8 cellular contexts compared by ENCODE assay signal in genomic region chr12:102300824-102301461, GRCh38.
A peak's percentile ranks its signal among the peaks of the same experiment; 100 is the strongest.
DNase-seq lines count a peak whose midpoint lies in the region; ATAC-seq and TF ChIP-seq lines count a peak whose summit lies in the region.

No MANE protein-coding gene starts in this region.

- POLR2A ChIA-PET in naive thymus-derived CD4-positive, alpha-beta T cell (lab: Charles Lee), result no interaction called here

- in situ Hi-C loops in astrocyte of the spinal cord (cut with HindIII; ENCODE audit: low sequenced_read_pairs), result no loop called here

- no peak overlapping the region for H3K27ac Mint-ChIP-seq in activated naive CD4-positive, alpha-beta T cell treated with anti-CD3 and anti-CD28 coated beads for 36 hours
- no peak overlapping the region for H3K27ac Mint-ChIP-seq in naive thymus-derived CD4-positive, alpha-beta T cell
- no peak overlapping the region for H3K27ac Mint-ChIP-seq in mesothelial cell of epicardium

- DNase-seq in activated naive CD4-positive, alpha-beta T cell treated with anti-CD3 and anti-CD28 coated beads for 36 hours, result peak; percentile 21
- DNase-seq in activated naive CD4-positive, alpha-beta T cell treated with anti-CD3 and anti-CD28 coated beads, Interleukin-2, amount 50 U/mL, for 16 hours, result no peak
- DNase-seq in M059J (ENCODE audit: low read depth) (peak; percentile 46), astrocyte of the spinal cord (ENCODE audit: low read depth, low spot score) (peak; percentile 42), mesothelial cell of epicardium (ENCODE audit: low spot score in 2 of 2, unreplicated experiment in 2 of 2) (no peak), MG63 (no peak)
- peak in 1 of 9 donors; percentile 24 for DNase-seq in naive thymus-derived CD4-positive, alpha-beta T cell

- intact Hi-C loops in activated naive CD4-positive, alpha-beta T cell treated with anti-CD3 and anti-CD28 coated beads for 36 hours (cut with micrococcal nuclease), result loop anchor here (1.0 to 10.0 kb wide), 2 partner anchors 183 to 464 kb away; no protein-coding TSS in a partner anchor
- intact Hi-C loops in naive thymus-derived CD4-positive, alpha-beta T cell (cut with micrococcal nuclease), result loop anchor here in 1 of 2 donors (1.0 to 5.0 kb wide), 5 partner anchors 131 to 468 kb away; no protein-coding TSS in a partner anchor

- peaks cover 3% of the 10 kb centered on the region for H3K27me3 Mint-ChIP-seq in activated naive CD4-positive, alpha-beta T cell treated with anti-CD3 and anti-CD28 coated beads for 36 hours (ENCODE audit: low read depth)
- peaks cover 0 to 30% (median 4%) of the 10 kb centered on the region in 5 donors for H3K27me3 Mint-ChIP-seq in naive thymus-derived CD4-positive, alpha-beta T cell
- no peaks in the 10 kb centered on the region for H3K27me3 Mint-ChIP-seq in mesothelial cell of epicardium (ENCODE audit: low read depth)

- H3K36me3 Mint-ChIP-seq in activated naive CD4-positive, alpha-beta T cell treated with anti-CD3 and anti-CD28 coated beads for 36 hours (ENCODE audit: low read depth), result no peaks in the 10 kb centered on the region
- peaks cover 0 to 1% (median 0%) of the 10 kb centered on the region in 5 donors for H3K36me3 Mint-ChIP-seq in naive thymus-derived CD4-positive, alpha-beta T cell
- H3K36me3 Mint-ChIP-seq in mesothelial cell of epicardium, result peaks cover 9% of the 10 kb centered on the region

- peak; percentile 22 for TF ChIP-seq CTCF in astrocyte of the spinal cord (IDR thresholded peaks at IDR 0.05; ENCODE audit: low read depth, low read length)
- no peak for TF ChIP-seq CTCF in mesothelial cell of epicardium (IDR thresholded peaks at IDR 0.05; ENCODE audit: unreplicated experiment)

- no peak overlapping the region for H3K4me3 Mint-ChIP-seq in activated naive CD4-positive, alpha-beta T cell treated with anti-CD3 and anti-CD28 coated beads for 36 hours
- no peak overlapping the region for H3K4me3 Mint-ChIP-seq in naive thymus-derived CD4-positive, alpha-beta T cell
- no peak overlapping the region for H3K4me3 Mint-ChIP-seq in mesothelial cell of epicardium

- H3K27me3 ChIP-seq in naive thymus-derived CD4-positive, alpha-beta T cell (ENCODE audit: control insufficient read depth in 2 of 2, insufficient read depth in 2 of 2, low read length in 2 of 2), result no peaks in the 10 kb centered on the region
- no peaks in the 10 kb centered on the region for H3K27me3 ChIP-seq in MG63

- H3K9me3 Mint-ChIP-seq in activated naive CD4-positive, alpha-beta T cell treated with anti-CD3 and anti-CD28 coated beads for 36 hours, result peaks cover 12% of the 10 kb centered on the region
- peaks cover 0 to 37% (median 12%) of the 10 kb centered on the region in 11 donors for H3K9me3 Mint-ChIP-seq in naive thymus-derived CD4-positive, alpha-beta T cell
- H3K9me3 Mint-ChIP-seq in mesothelial cell of epicardium, result peaks cover 61% of the 10 kb centered on the region

- H3K9me3 ChIP-seq in naive thymus-derived CD4-positive, alpha-beta T cell (ENCODE audit: control insufficient read depth in 2 of 3, low read length in 3 of 3), result no peaks in the 10 kb centered on the region
- no peaks in the 10 kb centered on the region; the same call in 1 of the 2 replicates for H3K9me3 ChIP-seq in MG63

- H3K27ac ChIP-seq in naive thymus-derived CD4-positive, alpha-beta T cell (ENCODE audit: low read depth, low read length), result no peak overlapping the region

- H3K36me3 ChIP-seq in naive thymus-derived CD4-positive, alpha-beta T cell (ENCODE audit: control insufficient read depth in 2 of 3, insufficient read depth in 3 of 3, low read length in 3 of 3), result no peaks in the 10 kb centered on the region
- H3K36me3 ChIP-seq in MG63, result no peaks in the 10 kb centered on the region

- CTCF ChIA-PET in activated naive CD4-positive, alpha-beta T cell treated with anti-CD3 and anti-CD28 coated beads for 36 hours (lab: Charles Lee), result interaction anchor here (0.7 kb wide), 1 partner anchor 225 kb away, joined by 3 read pairs; no protein-coding TSS in a partner anchor
- CTCF ChIA-PET in naive thymus-derived CD4-positive, alpha-beta T cell (lab: Charles Lee), result no interaction called here

- H3K4me3 ChIP-seq in astrocyte of the spinal cord (ENCODE audit: low read depth, low read length) (no peak overlapping the region), MG63 (no peak overlapping the region)
- H3K4me3 ChIP-seq in naive thymus-derived CD4-positive, alpha-beta T cell (ENCODE audit: low read length), result no peak overlapping the region

- H3K4me1 ChIP-seq in naive thymus-derived CD4-positive, alpha-beta T cell (ENCODE audit: control insufficient read depth in 2 of 2, insufficient read depth in 2 of 2, low read length in 2 of 2), result no peaks in the 10 kb centered on the region

- H3K4me1 Mint-ChIP-seq in activated naive CD4-positive, alpha-beta T cell treated with anti-CD3 and anti-CD28 coated beads for 36 hours (ENCODE audit: low read depth), result no peaks in the 10 kb centered on the region
- peaks cover 0 to 14% (median 0%) of the 10 kb centered on the region in 7 donors for H3K4me1 Mint-ChIP-seq in naive thymus-derived CD4-positive, alpha-beta T cell
- no peaks in the 10 kb centered on the region for H3K4me1 Mint-ChIP-seq in mesothelial cell of epicardium

- peak; percentile 89 for ATAC-seq in GM21825 (IDR thresholded peaks at IDR 0.05; ENCODE audit: unreplicated experiment)
- peak; percentile 27 for ATAC-seq in naive thymus-derived CD4-positive, alpha-beta T cell

Comparison
In these comparisons a context has a peak if more than half of its experiments do, and no peak if none do; other contexts are left out.
1. DNase-seq: peak in activated naive CD4-positive, alpha-beta T cell treated with anti-CD3 and anti-CD28 coated beads for 36 hours (single experiment), M059J (single experiment) and astrocyte of the spinal cord (single experiment); none in activated naive CD4-positive, alpha-beta T cell treated with anti-CD3 and anti-CD28 coated beads, Interleukin-2, amount 50 U/mL, for 16 hours (single experiment), mesothelial cell of epicardium (0 of 2) and MG63 (single experiment).